ENCODE assay signal across 9 cellular contexts in genomic region chr1:203026666-203027663, GRCh38. TPM values are rescaled to one million over a fixed set of nuclear protein-coding genes. Genes with fewer than 3 reads are reported as not detected.
DNase-seq lines count a peak whose midpoint lies in the region; ATAC-seq and TF ChIP-seq lines count a peak whose summit lies in the region.
"Had no signal": no experiment of that assay in that cellular context is flagged by ENCODE, and none has a peak within 500 bp of the region (broad histone marks: within the 10 kb centered on the region; RNA-seq: fewer than 3 reads in every experiment).

No MANE protein-coding gene starts in this region.

- H3K27me3 Mint-ChIP-seq in activated CD4-positive, alpha-beta T cell treated with anti-CD3 and anti-CD28 coated beads, Interleukin-2, amount 10 ng/mL, durations not matched to agents 7 days and 5 days, result peaks cover 2% of the 10 kb centered on the region
- peaks cover 8% of the 10 kb centered on the region for H3K27me3 Mint-ChIP-seq in IgD-negative memory B cell
- H3K27me3 Mint-ChIP-seq in chondrocyte (ENCODE audit: low read depth), result no peaks in the 10 kb centered on the region

- peaks cover 26% of the 10 kb centered on the region for H3K36me3 Mint-ChIP-seq in activated CD4-positive, alpha-beta T cell treated with anti-CD3 and anti-CD28 coated beads, Interleukin-2, amount 10 ng/mL, durations not matched to agents 7 days and 5 days (ENCODE audit: low read depth)
- no peaks in the 10 kb centered on the region for H3K36me3 Mint-ChIP-seq in IgD-negative memory B cell
- H3K36me3 Mint-ChIP-seq in chondrocyte (ENCODE audit: low read depth), result peaks cover 4% of the 10 kb centered on the region

- H3K4me3 Mint-ChIP-seq in activated CD4-positive, alpha-beta T cell treated with anti-CD3 and anti-CD28 coated beads, Interleukin-2, amount 10 ng/mL, durations not matched to agents 7 days and 5 days, result peak overlapping the region; percentile 67
- peak overlapping the region; percentile 57 to 91 (median 68) for H3K4me3 Mint-ChIP-seq in IgD-negative memory B cell
- peak overlapping the region; percentile 75 for H3K4me3 Mint-ChIP-seq in chondrocyte (ENCODE audit: unreplicated experiment)

- DNase-seq in activated CD4-positive, alpha-beta T cell treated with anti-CD3 and anti-CD28 coated beads, Interleukin-2, amount 10 ng/mL, durations not matched to agents 7 days and 5 days, result no peak
- no peak for DNase-seq in activated CD4-positive, alpha-beta T cell treated with anti-CD3 and anti-CD28 coated beads for 4 hours
- DNase-seq in chondrocyte (ENCODE audit: low spot score) (no peak), DMS53 (lab: John Stamatoyannopoulos, UW) (no peak), erythroblast (lab: John Stamatoyannopoulos, UW) (no peak)

- TF ChIP-seq POLR2A in erythroblast (IDR thresholded peaks at IDR 0.05; ENCODE audit: low read length), result no peak

- POLR2A ChIA-PET in activated CD4-positive, alpha-beta T cell treated with anti-CD3 and anti-CD28 coated beads, Interleukin-2, amount 10 ng/mL, durations not matched to agents 7 days and 5 days (lab: Charles Lee), result interaction anchor here (0.7 kb wide), 1 partner anchor 872 kb away, joined by 3 read pairs; no protein-coding TSS in a partner anchor

- CTCF ChIA-PET in activated CD4-positive, alpha-beta T cell treated with anti-CD3 and anti-CD28 coated beads, Interleukin-2, amount 10 ng/mL, durations not matched to agents 7 days and 5 days (lab: Charles Lee), result interaction anchor here (0.6 to 3.2 kb wide), 7 partner anchors 9 to 246 kb away, joined by 3 to 25 read pairs (median 3); partner anchors contain the start of gene TMEM183A

- peak overlapping the region; percentile 41 for H3K4me3 ChIP-seq in mononuclear cell (ENCODE audit: low read length)

- H3K27ac Mint-ChIP-seq in activated CD4-positive, alpha-beta T cell treated with anti-CD3 and anti-CD28 coated beads, Interleukin-2, amount 10 ng/mL, durations not matched to agents 7 days and 5 days, result peak overlapping the region; percentile 76
- H3K27ac Mint-ChIP-seq in IgD-negative memory B cell (peak overlapping the region in 1 of 3 donors; percentile 40), chondrocyte (ENCODE audit: unreplicated experiment) (no peak overlapping the region)

- H3K4me1 ChIP-seq in mononuclear cell (ENCODE audit: insufficient read depth, low read length), result peaks cover 12% of the 10 kb centered on the region

- H3K9me3 Mint-ChIP-seq in activated CD4-positive, alpha-beta T cell treated with anti-CD3 and anti-CD28 coated beads, Interleukin-2, amount 10 ng/mL, durations not matched to agents 7 days and 5 days, result peaks cover 4% of the 10 kb centered on the region
- H3K9me3 Mint-ChIP-seq in IgD-negative memory B cell (peaks cover 0 to 6% (median 0%) of the 10 kb centered on the region in 3 donors), chondrocyte (ENCODE audit: low read depth) (no peaks in the 10 kb centered on the region)

- ATAC-seq in HG03469 (IDR thresholded peaks at IDR 0.05; ENCODE audit: unreplicated experiment), result no peak

- peaks cover 6% of the 10 kb centered on the region for H3K27me3 ChIP-seq in mononuclear cell (ENCODE audit: insufficient read depth, low read length)

- peaks cover 21% of the 10 kb centered on the region for H3K4me1 Mint-ChIP-seq in activated CD4-positive, alpha-beta T cell treated with anti-CD3 and anti-CD28 coated beads, Interleukin-2, amount 10 ng/mL, durations not matched to agents 7 days and 5 days
- peaks cover 2 to 8% (median 6%) of the 10 kb centered on the region in 3 donors for H3K4me1 Mint-ChIP-seq in IgD-negative memory B cell
- H3K4me1 Mint-ChIP-seq in chondrocyte (ENCODE audit: low read depth), result peaks cover 21% of the 10 kb centered on the region

- no peaks in the 10 kb centered on the region for H3K9me3 ChIP-seq in mononuclear cell (ENCODE audit: low read depth, low read length)

- TF ChIP-seq CTCF in chondrocyte (IDR thresholded peaks at IDR 0.05), result no peak

RNA-seq across cellular contexts. Expression of gene PPFIA4, which starts 0.7 kb away (rescaled TPM):
- total RNA-seq in activated CD4-positive, alpha-beta T cell treated with anti-CD3 and anti-CD28 coated beads, Interleukin-2, amount 10 ng/mL, durations not matched to agents 7 days and 5 days, result 10 to 100 TPM; 13.7 to 16.1 TPM
- polyA plus RNA-seq in IgD-negative memory B cell, result not detected
- total RNA-seq in chondrocyte (6.0 to 16.3 TPM (median 14.7 TPM) in 3 replicates), mononuclear cell (0.73 TPM)

RNA-seq across cellular contexts. Expression of gene TMEM183A, which starts 19.8 kb away (rescaled TPM):
- total RNA-seq in activated CD4-positive, alpha-beta T cell treated with anti-CD3 and anti-CD28 coated beads, Interleukin-2, amount 10 ng/mL, durations not matched to agents 7 days and 5 days, result 10 to 100 TPM; 68.3 to 72.2 TPM
- polyA plus RNA-seq in IgD-negative memory B cell, result 46.7 TPM
- total RNA-seq in chondrocyte (51.4 to 59.1 TPM (median 55.5 TPM) in 3 replicates), mononuclear cell (207 TPM)

RNA-seq across cellular contexts. Expression of gene MYOG, which starts 58.8 kb away (rescaled TPM):
- total RNA-seq in activated CD4-positive, alpha-beta T cell treated with anti-CD3 and anti-CD28 coated beads, Interleukin-2, amount 10 ng/mL, durations not matched to agents 7 days and 5 days, result not detected
- polyA plus RNA-seq in IgD-negative memory B cell, result not detected
- total RNA-seq in chondrocyte (not detected in 3 replicates), mononuclear cell (not detected)
- total RNA-seq: dermis microvascular lymphatic vessel endothelial cell had no signal

RNA-seq across cellular contexts. Expression of gene CYB5R1, which starts 59.9 kb away (rescaled TPM):
- total RNA-seq in activated CD4-positive, alpha-beta T cell treated with anti-CD3 and anti-CD28 coated beads, Interleukin-2, amount 10 ng/mL, durations not matched to agents 7 days and 5 days, result 10 to 100 TPM; 24.0 to 24.5 TPM
- 35.3 TPM for polyA plus RNA-seq in IgD-negative memory B cell
- total RNA-seq in chondrocyte (45.6 to 48.9 TPM (median 46.0 TPM) in 3 replicates), mononuclear cell (34.1 TPM)
